ENCODE assay signal across 10 cellular contexts in genomic region chr7:130995252-130996081, GRCh38.
DNase-seq lines count a peak whose midpoint lies in the region; ATAC-seq and TF ChIP-seq lines count a peak whose summit lies in the region.
"Had no signal": no experiment of that assay in that cellular context is flagged by ENCODE, and none has a peak within 500 bp of the region (broad histone marks: within the 10 kb centered on the region; RNA-seq: fewer than 3 reads in every experiment).

No MANE protein-coding gene starts in this region.

- intact Hi-C loops in ascending aorta (cut with DNase I) (no loop called here), left lung (cut with DNase I) (no loop called here), head of caudate nucleus (cut with DNase I) (no loop called here)

- peak overlapping the region; percentile 66 to 67 for H3K27ac ChIP-seq in ascending aorta
- peak overlapping the region; percentile 74 to 80 for H3K27ac ChIP-seq in left lung
- peak overlapping the region; percentile 72 for H3K27ac ChIP-seq in subcutaneous abdominal adipose tissue (ENCODE audit: low read depth, low read length)

- TF ChIP-seq CTCF in ascending aorta (IDR thresholded peaks at IDR 0.05): no peak
- TF ChIP-seq CTCF in left lung (IDR thresholded peaks at IDR 0.05): no peak

- H3K4me3 Mint-ChIP-seq in activated CD8-positive, alpha-beta memory T cell treated with anti-CD3 and anti-CD28 coated beads, Interleukin-2, amount 10 ng/mL, durations not matched to agents 7 days and 5 days: no peak overlapping the region

- H3K9me3 Mint-ChIP-seq in activated CD8-positive, alpha-beta memory T cell treated with anti-CD3 and anti-CD28 coated beads, Interleukin-2, amount 10 ng/mL, durations not matched to agents 7 days and 5 days (ENCODE audit: low read depth): no peaks in the 10 kb centered on the region

- no peak for ATAC-seq in activated CD8-positive, alpha-beta memory T cell treated with anti-CD3 and anti-CD28 coated beads, Interleukin-2, amount 10 ng/mL, durations not matched to agents 7 days and 5 days
- ATAC-seq in left lung: peak; percentile 24
- no peak for ATAC-seq in HG03378 (IDR thresholded peaks at IDR 0.05; ENCODE audit: unreplicated experiment)

- H3K9me3 ChIP-seq in ascending aorta: no peaks in the 10 kb centered on the region
- no peaks in the 10 kb centered on the region for H3K9me3 ChIP-seq in left lung
- H3K9me3 ChIP-seq in subcutaneous abdominal adipose tissue (ENCODE audit: control insufficient read depth in 5 of 5, low read length in 5 of 5): no peaks in the 10 kb centered on the region

- H3K27me3 ChIP-seq in ascending aorta: no peaks in the 10 kb centered on the region
- no peaks in the 10 kb centered on the region for H3K27me3 ChIP-seq in left lung
- no peaks in the 10 kb centered on the region for H3K27me3 ChIP-seq in subcutaneous abdominal adipose tissue (ENCODE audit: control insufficient read depth in 5 of 5, insufficient read depth in 4 of 5, low read length in 5 of 5)

- peaks cover 63% of the 10 kb centered on the region for H3K4me1 Mint-ChIP-seq in activated CD8-positive, alpha-beta memory T cell treated with anti-CD3 and anti-CD28 coated beads, Interleukin-2, amount 10 ng/mL, durations not matched to agents 7 days and 5 days

- peaks cover 32 to 65% of the 10 kb centered on the region in 2 donors for H3K4me1 ChIP-seq in ascending aorta
- peaks cover 52 to 86% of the 10 kb centered on the region in 2 donors for H3K4me1 ChIP-seq in left lung
- H3K4me1 ChIP-seq in subcutaneous abdominal adipose tissue (ENCODE audit: control insufficient read depth in 5 of 5, insufficient read depth in 5 of 5, low read length in 5 of 5): peaks cover 5 to 53% (median 51%) of the 10 kb centered on the region in 5 donors

- H3K36me3 ChIP-seq in ascending aorta: peaks cover 0 to 7% of the 10 kb centered on the region in 2 donors
- no peaks in the 10 kb centered on the region for H3K36me3 ChIP-seq in left lung
- peaks cover 0 to 3% (median 3%) of the 10 kb centered on the region in 5 donors for H3K36me3 ChIP-seq in subcutaneous abdominal adipose tissue (ENCODE audit: control insufficient read depth in 5 of 5, insufficient read depth in 5 of 5, low read length in 5 of 5)

- H3K27me3 Mint-ChIP-seq in activated CD8-positive, alpha-beta memory T cell treated with anti-CD3 and anti-CD28 coated beads, Interleukin-2, amount 10 ng/mL, durations not matched to agents 7 days and 5 days: no peaks in the 10 kb centered on the region

- H3K4me3 ChIP-seq in ascending aorta: no peak overlapping the region
- H3K4me3 ChIP-seq in left lung: no peak overlapping the region
- no peak overlapping the region for H3K4me3 ChIP-seq in subcutaneous abdominal adipose tissue (ENCODE audit: low read depth in 1 of 5, low read length in 5 of 5)

- DNase-seq in activated CD8-positive, alpha-beta memory T cell treated with anti-CD3 and anti-CD28 coated beads, Interleukin-2, amount 50 U/mL, for 48 hours: peak; percentile 56
- no peak for DNase-seq in activated CD8-positive, alpha-beta memory T cell treated with anti-CD3 and anti-CD28 coated beads, Interleukin-2, amount 10 ng/mL, durations not matched to agents 7 days and 5 days
- DNase-seq in ascending aorta (ENCODE audit: low spot score in 2 of 2): no peak
- DNase-seq in left lung: no peak
- DNase-seq in SKM-1 (lab: John Stamatoyannopoulos, UW; ENCODE audit: unreplicated experiment): no peak
- no peak for DNase-seq in head of caudate nucleus
- DNase-seq: GOT3, retina had no signal

- peaks cover 6% of the 10 kb centered on the region for H3K36me3 Mint-ChIP-seq in activated CD8-positive, alpha-beta memory T cell treated with anti-CD3 and anti-CD28 coated beads, Interleukin-2, amount 10 ng/mL, durations not matched to agents 7 days and 5 days

- CTCF ChIA-PET in activated CD8-positive, alpha-beta memory T cell treated with anti-CD3 and anti-CD28 coated beads, Interleukin-2, amount 10 ng/mL, durations not matched to agents 7 days and 5 days (lab: Charles Lee): interaction anchor here (0.8 to 6.9 kb wide), 8 partner anchors 7 to 102 kb away, joined by 3 to 41 read pairs (median 4); no protein-coding TSS in a partner anchor

- H3K9ac ChIP-seq in subcutaneous abdominal adipose tissue (ENCODE audit: low read length in 5 of 5): peak overlapping the region in 1 of 5 donors; percentile 36

- H3K27ac Mint-ChIP-seq in activated CD8-positive, alpha-beta memory T cell treated with anti-CD3 and anti-CD28 coated beads, Interleukin-2, amount 10 ng/mL, durations not matched to agents 7 days and 5 days: no peak overlapping the region
